Comparison of ENCODE assay signal across 1 cellular context in the genomic region with DNA sequence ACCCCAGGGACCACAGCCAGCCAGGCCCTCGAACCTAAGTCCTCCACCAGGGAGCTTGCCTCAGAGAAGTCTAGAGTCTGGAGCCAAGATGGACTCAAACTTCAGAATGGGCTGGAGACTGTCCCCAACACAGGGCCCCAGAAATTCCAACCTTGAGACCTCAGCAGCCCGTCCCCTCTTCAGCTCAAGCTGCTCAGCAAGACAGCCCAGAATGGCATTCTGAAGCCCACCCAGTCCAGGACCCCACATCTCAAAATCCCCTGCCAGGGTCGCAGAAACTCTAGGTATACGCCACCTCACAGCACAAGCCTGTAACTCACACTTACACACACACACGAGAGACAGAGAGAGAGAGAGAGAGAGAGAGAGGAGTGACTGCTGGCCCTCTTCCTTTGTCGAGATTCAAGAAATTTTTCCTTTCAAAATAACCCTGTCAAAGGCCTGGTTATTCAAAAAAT.
TF ChIP-seq lines count a peak whose summit lies in the region.

No MANE protein-coding gene starts in this region.

TF ChIP-seq in K562, 482 proteins besides CTCF, POLR2A, EP300 and RAD21 (continued from another document):
- TF ChIP-seq, protein P1, sequence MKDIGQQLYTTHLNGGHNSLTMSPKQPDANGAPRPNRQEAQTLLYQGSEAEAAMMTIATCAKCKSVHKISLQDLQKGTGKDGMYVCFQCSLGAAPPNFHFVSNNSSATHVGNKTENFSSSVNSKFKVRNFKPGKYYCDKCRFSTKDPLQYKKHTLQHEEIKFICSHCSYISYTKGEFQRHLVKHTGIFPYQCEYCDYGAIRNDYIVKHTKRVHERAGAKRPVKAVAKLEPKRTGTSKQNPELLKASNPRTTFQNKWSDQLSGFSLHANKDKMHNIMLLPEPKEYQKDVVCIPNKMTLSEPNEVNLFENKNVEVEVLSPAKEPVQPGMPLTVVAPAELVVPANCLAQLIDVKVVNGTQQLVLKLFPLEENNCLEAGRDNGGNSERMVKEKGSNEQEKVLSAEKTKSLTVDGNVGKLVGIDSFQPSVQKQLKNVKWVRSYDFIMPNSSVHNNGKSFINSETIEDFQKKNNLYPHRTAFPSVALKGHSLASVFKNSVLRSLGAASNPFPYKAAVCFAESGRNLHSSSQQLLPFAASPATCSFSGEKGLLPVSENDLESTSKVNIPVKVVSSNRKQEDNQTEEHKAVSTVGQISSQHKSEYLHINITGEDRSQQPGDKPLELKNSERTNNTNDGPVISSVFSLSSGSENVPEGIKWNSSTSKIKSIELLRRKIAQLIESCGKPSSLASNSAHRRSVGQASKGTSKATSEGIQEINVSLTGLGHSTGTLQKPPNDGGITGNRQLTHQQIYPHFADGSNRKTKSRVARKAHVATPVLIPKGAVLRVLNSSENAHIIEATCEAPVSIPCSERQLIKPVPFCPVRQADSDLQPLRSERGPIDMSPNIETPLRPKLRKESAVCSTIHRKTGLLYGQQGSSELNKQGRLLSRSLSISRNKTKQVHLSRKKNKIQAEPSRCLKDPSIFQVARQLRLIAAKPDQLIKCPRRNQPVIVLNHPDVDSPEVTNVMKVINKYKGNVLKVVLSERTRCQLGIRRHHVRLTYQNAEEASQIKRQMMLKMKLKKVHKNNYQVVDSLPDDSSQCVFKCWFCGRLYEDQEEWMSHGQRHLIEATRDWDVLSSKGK (CRISPR knock-in tag; IDR thresholded peaks at IDR 0.05): no peak
- TF ChIP-seq ZFX (CRISPR knock-in tag; IDR thresholded peaks at IDR 0.05): peak; percentile 29; the same call in 1 of the 2 replicates
- peak; percentile 89 for TF ChIP-seq ZNF197 (CRISPR knock-in tag; IDR thresholded peaks at IDR 0.05; ENCODE audit: low read depth)
- TF ChIP-seq TOE1 (IDR thresholded peaks at IDR 0.05; ENCODE audit: borderline replicate concordance): 0 out of 2 replicates have a peak, but pooled peaks have one; percentile 2
- no peak for TF ChIP-seq TOE1 (CRISPR knock-in tag; IDR thresholded peaks at IDR 0.05; ENCODE audit: borderline replicate concordance, low read depth)
- TF ChIP-seq, protein P2, sequence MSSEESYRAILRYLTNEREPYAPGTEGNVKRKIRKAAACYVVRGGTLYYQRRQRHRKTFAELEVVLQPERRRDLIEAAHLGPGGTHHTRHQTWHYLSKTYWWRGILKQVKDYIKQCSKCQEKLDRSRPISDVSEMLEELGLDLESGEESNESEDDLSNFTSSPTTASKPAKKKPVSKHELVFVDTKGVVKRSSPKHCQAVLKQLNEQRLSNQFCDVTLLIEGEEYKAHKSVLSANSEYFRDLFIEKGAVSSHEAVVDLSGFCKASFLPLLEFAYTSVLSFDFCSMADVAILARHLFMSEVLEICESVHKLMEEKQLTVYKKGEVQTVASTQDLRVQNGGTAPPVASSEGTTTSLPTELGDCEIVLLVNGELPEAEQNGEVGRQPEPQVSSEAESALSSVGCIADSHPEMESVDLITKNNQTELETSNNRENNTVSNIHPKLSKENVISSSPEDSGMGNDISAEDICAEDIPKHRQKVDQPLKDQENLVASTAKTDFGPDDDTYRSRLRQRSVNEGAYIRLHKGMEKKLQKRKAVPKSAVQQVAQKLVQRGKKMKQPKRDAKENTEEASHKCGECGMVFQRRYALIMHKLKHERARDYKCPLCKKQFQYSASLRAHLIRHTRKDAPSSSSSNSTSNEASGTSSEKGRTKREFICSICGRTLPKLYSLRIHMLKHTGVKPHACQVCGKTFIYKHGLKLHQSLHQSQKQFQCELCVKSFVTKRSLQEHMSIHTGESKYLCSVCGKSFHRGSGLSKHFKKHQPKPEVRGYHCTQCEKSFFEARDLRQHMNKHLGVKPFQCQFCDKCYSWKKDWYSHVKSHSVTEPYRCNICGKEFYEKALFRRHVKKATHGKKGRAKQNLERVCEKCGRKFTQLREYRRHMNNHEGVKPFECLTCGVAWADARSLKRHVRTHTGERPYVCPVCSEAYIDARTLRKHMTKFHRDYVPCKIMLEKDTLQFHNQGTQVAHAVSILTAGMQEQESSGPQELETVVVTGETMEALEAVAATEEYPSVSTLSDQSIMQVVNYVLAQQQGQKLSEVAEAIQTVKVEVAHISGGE (CRISPR knock-in tag; IDR thresholded peaks at IDR 0.05): 0 out of 6 replicates have a peak, but pooled peaks of 1 of the 3 experiments have one; percentile 16
- 0 out of 2 replicates have a peak, but pooled peaks have one; percentile 8 for TF ChIP-seq TEAD4 (IDR thresholded peaks at IDR 0.05; ENCODE audit: low read length)
- no peak for TF ChIP-seq TEAD4 (CRISPR knock-in tag; IDR thresholded peaks at IDR 0.05; ENCODE audit: borderline replicate concordance)
- TF ChIP-seq, protein P3, sequence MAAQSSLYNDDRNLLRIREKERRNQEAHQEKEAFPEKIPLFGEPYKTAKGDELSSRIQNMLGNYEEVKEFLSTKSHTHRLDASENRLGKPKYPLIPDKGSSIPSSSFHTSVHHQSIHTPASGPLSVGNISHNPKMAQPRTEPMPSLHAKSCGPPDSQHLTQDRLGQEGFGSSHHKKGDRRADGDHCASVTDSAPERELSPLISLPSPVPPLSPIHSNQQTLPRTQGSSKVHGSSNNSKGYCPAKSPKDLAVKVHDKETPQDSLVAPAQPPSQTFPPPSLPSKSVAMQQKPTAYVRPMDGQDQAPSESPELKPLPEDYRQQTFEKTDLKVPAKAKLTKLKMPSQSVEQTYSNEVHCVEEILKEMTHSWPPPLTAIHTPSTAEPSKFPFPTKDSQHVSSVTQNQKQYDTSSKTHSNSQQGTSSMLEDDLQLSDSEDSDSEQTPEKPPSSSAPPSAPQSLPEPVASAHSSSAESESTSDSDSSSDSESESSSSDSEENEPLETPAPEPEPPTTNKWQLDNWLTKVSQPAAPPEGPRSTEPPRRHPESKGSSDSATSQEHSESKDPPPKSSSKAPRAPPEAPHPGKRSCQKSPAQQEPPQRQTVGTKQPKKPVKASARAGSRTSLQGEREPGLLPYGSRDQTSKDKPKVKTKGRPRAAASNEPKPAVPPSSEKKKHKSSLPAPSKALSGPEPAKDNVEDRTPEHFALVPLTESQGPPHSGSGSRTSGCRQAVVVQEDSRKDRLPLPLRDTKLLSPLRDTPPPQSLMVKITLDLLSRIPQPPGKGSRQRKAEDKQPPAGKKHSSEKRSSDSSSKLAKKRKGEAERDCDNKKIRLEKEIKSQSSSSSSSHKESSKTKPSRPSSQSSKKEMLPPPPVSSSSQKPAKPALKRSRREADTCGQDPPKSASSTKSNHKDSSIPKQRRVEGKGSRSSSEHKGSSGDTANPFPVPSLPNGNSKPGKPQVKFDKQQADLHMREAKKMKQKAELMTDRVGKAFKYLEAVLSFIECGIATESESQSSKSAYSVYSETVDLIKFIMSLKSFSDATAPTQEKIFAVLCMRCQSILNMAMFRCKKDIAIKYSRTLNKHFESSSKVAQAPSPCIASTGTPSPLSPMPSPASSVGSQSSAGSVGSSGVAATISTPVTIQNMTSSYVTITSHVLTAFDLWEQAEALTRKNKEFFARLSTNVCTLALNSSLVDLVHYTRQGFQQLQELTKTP (IDR thresholded peaks at IDR 0.05; ENCODE audit: low read depth in 1 of 2, partially characterized antibody in 2 of 2): peak in 1 of 2 experiments; percentile 16
- TF ChIP-seq KHSRP (IDR thresholded peaks at IDR 0.05): no peak
- peak; percentile 24; the same call in 1 of the 2 replicates for TF ChIP-seq ZNF175 (CRISPR knock-in tag; IDR thresholded peaks at IDR 0.05; ENCODE audit: low read depth)
- TF ChIP-seq LEF1 (IDR thresholded peaks at IDR 0.05): 0 out of 2 replicates have a peak, but pooled peaks have one; percentile 24
TF ChIP-seq in K562: peak in this region for 33.
